Comparison of ENCODE assay signal across 1 cellular context in the genomic region with DNA sequence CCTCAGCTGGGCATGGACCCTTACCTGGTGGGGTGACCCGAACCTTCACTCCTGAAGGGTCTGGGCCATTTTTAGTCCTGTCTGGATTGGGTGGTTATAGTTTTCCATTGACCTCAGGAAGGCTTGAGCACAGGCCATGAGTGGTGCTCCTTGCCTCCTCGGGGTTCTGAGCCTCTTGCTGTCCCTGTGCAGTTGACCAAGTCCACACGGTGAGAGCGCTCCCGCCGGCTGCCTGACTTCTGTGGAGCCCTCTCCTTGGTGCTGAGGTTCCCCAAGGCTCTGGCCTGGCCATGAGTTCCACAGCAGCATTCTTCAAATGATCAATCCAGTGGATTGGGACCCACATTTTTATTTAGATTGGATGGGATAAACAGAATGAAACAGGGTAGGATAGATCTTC.
TF ChIP-seq lines count a peak whose summit lies in the region.

No MANE protein-coding gene starts in this region.

TF ChIP-seq in HEK293, 187 proteins besides CTCF, POLR2A, EP300 and RAD21 (continued from another document):
- TF ChIP-seq, protein P1, sequence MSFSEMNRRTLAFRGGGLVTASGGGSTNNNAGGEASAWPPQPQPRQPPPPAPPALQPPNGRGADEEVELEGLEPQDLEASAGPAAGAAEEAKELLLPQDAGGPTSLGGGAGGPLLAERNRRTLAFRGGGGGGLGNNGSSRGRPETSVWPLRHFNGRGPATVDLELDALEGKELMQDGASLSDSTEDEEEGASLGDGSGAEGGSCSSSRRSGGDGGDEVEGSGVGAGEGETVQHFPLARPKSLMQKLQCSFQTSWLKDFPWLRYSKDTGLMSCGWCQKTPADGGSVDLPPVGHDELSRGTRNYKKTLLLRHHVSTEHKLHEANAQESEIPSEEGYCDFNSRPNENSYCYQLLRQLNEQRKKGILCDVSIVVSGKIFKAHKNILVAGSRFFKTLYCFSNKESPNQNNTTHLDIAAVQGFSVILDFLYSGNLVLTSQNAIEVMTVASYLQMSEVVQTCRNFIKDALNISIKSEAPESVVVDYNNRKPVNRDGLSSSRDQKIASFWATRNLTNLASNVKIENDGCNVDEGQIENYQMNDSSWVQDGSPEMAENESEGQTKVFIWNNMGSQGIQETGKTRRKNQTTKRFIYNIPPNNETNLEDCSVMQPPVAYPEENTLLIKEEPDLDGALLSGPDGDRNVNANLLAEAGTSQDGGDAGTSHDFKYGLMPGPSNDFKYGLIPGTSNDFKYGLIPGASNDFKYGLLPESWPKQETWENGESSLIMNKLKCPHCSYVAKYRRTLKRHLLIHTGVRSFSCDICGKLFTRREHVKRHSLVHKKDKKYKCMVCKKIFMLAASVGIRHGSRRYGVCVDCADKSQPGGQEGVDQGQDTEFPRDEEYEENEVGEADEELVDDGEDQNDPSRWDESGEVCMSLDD (tag by site-specific recombination; IDR thresholded peaks at IDR 0.05) = no peak
- TF ChIP-seq ZNF138 (tag by site-specific recombination; IDR thresholded peaks at IDR 0.05; ENCODE audit: borderline replicate concordance) = no peak
- TF ChIP-seq, protein P2, sequence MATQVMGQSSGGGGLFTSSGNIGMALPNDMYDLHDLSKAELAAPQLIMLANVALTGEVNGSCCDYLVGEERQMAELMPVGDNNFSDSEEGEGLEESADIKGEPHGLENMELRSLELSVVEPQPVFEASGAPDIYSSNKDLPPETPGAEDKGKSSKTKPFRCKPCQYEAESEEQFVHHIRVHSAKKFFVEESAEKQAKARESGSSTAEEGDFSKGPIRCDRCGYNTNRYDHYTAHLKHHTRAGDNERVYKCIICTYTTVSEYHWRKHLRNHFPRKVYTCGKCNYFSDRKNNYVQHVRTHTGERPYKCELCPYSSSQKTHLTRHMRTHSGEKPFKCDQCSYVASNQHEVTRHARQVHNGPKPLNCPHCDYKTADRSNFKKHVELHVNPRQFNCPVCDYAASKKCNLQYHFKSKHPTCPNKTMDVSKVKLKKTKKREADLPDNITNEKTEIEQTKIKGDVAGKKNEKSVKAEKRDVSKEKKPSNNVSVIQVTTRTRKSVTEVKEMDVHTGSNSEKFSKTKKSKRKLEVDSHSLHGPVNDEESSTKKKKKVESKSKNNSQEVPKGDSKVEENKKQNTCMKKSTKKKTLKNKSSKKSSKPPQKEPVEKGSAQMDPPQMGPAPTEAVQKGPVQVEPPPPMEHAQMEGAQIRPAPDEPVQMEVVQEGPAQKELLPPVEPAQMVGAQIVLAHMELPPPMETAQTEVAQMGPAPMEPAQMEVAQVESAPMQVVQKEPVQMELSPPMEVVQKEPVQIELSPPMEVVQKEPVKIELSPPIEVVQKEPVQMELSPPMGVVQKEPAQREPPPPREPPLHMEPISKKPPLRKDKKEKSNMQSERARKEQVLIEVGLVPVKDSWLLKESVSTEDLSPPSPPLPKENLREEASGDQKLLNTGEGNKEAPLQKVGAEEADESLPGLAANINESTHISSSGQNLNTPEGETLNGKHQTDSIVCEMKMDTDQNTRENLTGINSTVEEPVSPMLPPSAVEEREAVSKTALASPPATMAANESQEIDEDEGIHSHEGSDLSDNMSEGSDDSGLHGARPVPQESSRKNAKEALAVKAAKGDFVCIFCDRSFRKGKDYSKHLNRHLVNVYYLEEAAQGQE (tag by site-specific recombination; IDR thresholded peaks at IDR 0.05) = peak; percentile 54; the same call in 1 of the 2 replicates
TF ChIP-seq in HEK293: peak in this region for 1.
